9 cellular contexts compared by ENCODE assay signal in genomic region chr16:31201511-31202401, GRCh38. TPM values are rescaled to one million over a fixed set of nuclear protein-coding genes. Genes with fewer than 3 reads are reported as not detected.
DNase-seq lines count a peak whose midpoint lies in the region; ATAC-seq, FAIRE-seq and TF ChIP-seq lines count a peak whose summit lies in the region.
"Had no signal": no experiment of that assay in that cellular context is flagged by ENCODE, and none has a peak within 500 bp of the region (broad histone marks: within the 10 kb centered on the region; RNA-seq: fewer than 3 reads in every experiment).

No MANE protein-coding gene starts in this region.

- no peaks in the 10 kb centered on the region for H3K27me3 ChIP-seq in bronchial epithelial cell (ENCODE audit: control insufficient read depth, insufficient read depth, low read length)
- no peaks in the 10 kb centered on the region for H3K27me3 ChIP-seq in layer of hippocampus (ENCODE audit: control insufficient read depth, insufficient read depth, low read length)

- peak overlapping the region; percentile 88 for H3K4me3 Mint-ChIP-seq in stimulated activated memory B cell treated with anti-CD40 and anti-IgM and Interleukin-4, amounts not matched to agents 10 μg/mL and 1 μg/mL and 100 μg/mL, for 72 hours

- peak overlapping the region; percentile 75 for H3K4me3 ChIP-seq in bronchial epithelial cell (ENCODE audit: low read depth, low read length)

- H3K36me3 ChIP-seq in bronchial epithelial cell (ENCODE audit: control insufficient read depth, insufficient read depth, low read length) = no peaks in the 10 kb centered on the region

- peak overlapping the region; percentile 46 for H3K27ac ChIP-seq in layer of hippocampus (ENCODE audit: low read depth, low read length)
- H3K27ac ChIP-seq: 22Rv1 had no signal

- ATAC-seq in HG02759 (IDR thresholded peaks at IDR 0.05; ENCODE audit: unreplicated experiment) = peak; percentile 55
- ATAC-seq in stimulated activated memory B cell treated with anti-CD40 and anti-IgM and Interleukin-4, amounts not matched to agents 10 μg/mL and 1 μg/mL and 100 μg/mL, for 72 hours = peak; percentile 84

- peaks cover 66% of the 10 kb centered on the region for H3K4me1 Mint-ChIP-seq in stimulated activated memory B cell treated with anti-CD40 and anti-IgM and Interleukin-4, amounts not matched to agents 10 μg/mL and 1 μg/mL and 100 μg/mL, for 72 hours

- H3K27me3 Mint-ChIP-seq in stimulated activated memory B cell treated with anti-CD40 and anti-IgM and Interleukin-4, amounts not matched to agents 10 μg/mL and 1 μg/mL and 100 μg/mL, for 72 hours = no peaks in the 10 kb centered on the region

- H3K9me3 Mint-ChIP-seq in stimulated activated memory B cell treated with anti-CD40 and anti-IgM and Interleukin-4, amounts not matched to agents 10 μg/mL and 1 μg/mL and 100 μg/mL, for 72 hours = peaks cover 6% of the 10 kb centered on the region

- peak overlapping the region; percentile 91 for H3K27ac Mint-ChIP-seq in stimulated activated memory B cell treated with anti-CD40 and anti-IgM and Interleukin-4, amounts not matched to agents 10 μg/mL and 1 μg/mL and 100 μg/mL, for 72 hours

- peaks cover 7% of the 10 kb centered on the region for H3K36me3 Mint-ChIP-seq in stimulated activated memory B cell treated with anti-CD40 and anti-IgM and Interleukin-4, amounts not matched to agents 10 μg/mL and 1 μg/mL and 100 μg/mL, for 72 hours

- no peak for FAIRE-seq in bronchial epithelial cell (lab: Jason Lieb, UNC)

- no peak for TF ChIP-seq CTCF in bronchial epithelial cell (IDR thresholded peaks at IDR 0.05; ENCODE audit: insufficient read depth, low read length, severe bottlenecking)

- DNase-seq in DMS53 (lab: John Stamatoyannopoulos, UW) = peak; percentile 51
- DNase-seq in DMS53 treated with DMSO at 0.1 percent for 48 hours (lab: John Stamatoyannopoulos, UW; ENCODE audit: unreplicated experiment) = no peak
- DNase-seq in RPMI8226 = peak; percentile 78
- peak; percentile 50 for DNase-seq in bronchial epithelial cell (ENCODE audit: low read depth)
- DNase-seq in DMS153 (lab: John Stamatoyannopoulos, UW) = no peak

RNA-seq across cellular contexts. Expression of gene PYCARD, which starts 0.8 kb away (rescaled TPM):
- 88.2 and 147 TPM in 2 replicates for total RNA-seq in bronchial epithelial cell

RNA-seq across cellular contexts. Expression of gene TRIM72, which starts 12.2 kb away (rescaled TPM):
- under 0.01 TPM in 1 of 2 replicates, not detected in the other for total RNA-seq in bronchial epithelial cell

RNA-seq across cellular contexts. Expression of gene PYDC1, which starts 15.2 kb away (rescaled TPM):
- total RNA-seq in bronchial epithelial cell = not detected in 2 replicates

RNA-seq across cellular contexts. Expression of gene FUS, which starts 21.8 kb away (rescaled TPM):
- total RNA-seq in bronchial epithelial cell = 24.2 and 25.0 TPM in 2 replicates

RNA-seq across cellular contexts. Expression of gene PRSS36, which starts 51.9 kb away (rescaled TPM):
- total RNA-seq in bronchial epithelial cell = 0.26 and 1.3 TPM in 2 replicates

Comparison
In these comparisons a context has a peak if more than half of its experiments do, and no peak if none do; other contexts are left out.
1. DNase-seq: peak in DMS53 (single experiment), RPMI8226 (single experiment) and bronchial epithelial cell (single experiment); none in DMS53 treated with DMSO at 0.1 percent for 48 hours (single experiment) and DMS153 (single experiment).